In genomic region chr4:70901984-70902576, GRCh38 we compare ENCODE assay signal across 1 cellular context.
TF ChIP-seq lines count a peak whose summit lies in the region.

TSS of gene MOB1B (plus strand) at chr4:70902369. CDS start at chr4:70902537, 168 bp downstream.

TF ChIP-seq in K562, 482 proteins besides CTCF, POLR2A, EP300 and RAD21 (continued from another document and continues in another):
- TF ChIP-seq E2F1 (CRISPR knock-in tag; IDR thresholded peaks at IDR 0.05): no peak
- peak; percentile 48; the same call in 1 of the 2 replicates for TF ChIP-seq BCOR (IDR thresholded peaks at IDR 0.05)
- no peak for TF ChIP-seq ZNF217 (CRISPR knock-in tag; IDR thresholded peaks at IDR 0.05)
- no peak for TF ChIP-seq ZNF277 (CRISPR knock-in tag; IDR thresholded peaks at IDR 0.05; ENCODE audit: borderline replicate concordance)
- TF ChIP-seq ZBTB2 (IDR thresholded peaks at IDR 0.05): 0 out of 2 replicates have a peak, but pooled peaks have one; percentile 32
- no peak for TF ChIP-seq HMG20A (CRISPR knock-in tag; conservative IDR thresholded peaks at IDR 0.05)
- TF ChIP-seq CREBBP (IDR thresholded peaks at IDR 0.05; ENCODE audit: low read depth, low read length): no peak
- no peak for TF ChIP-seq RCOR1 (IDR thresholded peaks at IDR 0.05; ENCODE audit: borderline replicate concordance in 1 of 2, low read depth in 2 of 2, low read length in 2 of 2)
- TF ChIP-seq ESRRB (CRISPR knock-in tag; IDR thresholded peaks at IDR 0.05; ENCODE audit: borderline replicate concordance): no peak
- TF ChIP-seq RBM14 (IDR thresholded peaks at IDR 0.05; ENCODE audit: borderline replicate concordance, insufficient read depth, low read depth, low read length): no peak
- no peak for TF ChIP-seq XRCC3 (IDR thresholded peaks at IDR 0.05)
- TF ChIP-seq SOX6 (IDR thresholded peaks at IDR 0.05): no peak
- TF ChIP-seq ZNF197 (CRISPR knock-in tag; IDR thresholded peaks at IDR 0.05; ENCODE audit: low read depth): no peak
- TF ChIP-seq RREB1 (CRISPR knock-in tag; IDR thresholded peaks at IDR 0.05): no peak
- no peak for TF ChIP-seq CREB1 (IDR thresholded peaks at IDR 0.05)
- peak; percentile 25; the same call in 1 of the 2 replicates for TF ChIP-seq CREB1 (CRISPR knock-in tag; IDR thresholded peaks at IDR 0.05)
- no peak for TF ChIP-seq SRSF1 (IDR thresholded peaks at IDR 0.05; ENCODE audit: low read depth, low read length)
- TF ChIP-seq THRA (IDR thresholded peaks at IDR 0.05): no peak
- no peak for TF ChIP-seq FOXA3 (CRISPR knock-in tag; conservative IDR thresholded peaks at IDR 0.05 in 1 of 2, IDR thresholded peaks at IDR 0.05 in 1 of 2)
- no peak for TF ChIP-seq CBFA2T3 (IDR thresholded peaks at IDR 0.05)
- TF ChIP-seq PCBP1 (IDR thresholded peaks at IDR 0.05; ENCODE audit: low read depth, low read length, poor library complexity, severe bottlenecking): peak; percentile 51
- peak; percentile 41; the same call in 1 of the 2 replicates for TF ChIP-seq JUND (IDR thresholded peaks at IDR 0.05; ENCODE audit: borderline replicate concordance, low read depth, low read length)
- no peak for TF ChIP-seq JUND (tag; IDR thresholded peaks at IDR 0.05; ENCODE audit: borderline replicate concordance, low read depth, low read length)
- TF ChIP-seq TBL1XR1 (IDR thresholded peaks at IDR 0.05; ENCODE audit: low read length in 2 of 2): 0 out of 4 replicates have a peak, but pooled peaks of 1 of the 2 experiments have one; percentile 21
- no peak for TF ChIP-seq MYBL2 (IDR thresholded peaks at IDR 0.05; ENCODE audit: low read depth)
- no peak for TF ChIP-seq MYBL2 (CRISPR knock-in tag; IDR thresholded peaks at IDR 0.05; ENCODE audit: borderline replicate concordance)
- TF ChIP-seq SMAD4 (CRISPR knock-in tag; conservative IDR thresholded peaks at IDR 0.05): no peak
- no peak; the same call in 1 of the 2 replicates for TF ChIP-seq ZBTB33 (CRISPR knock-in tag; IDR thresholded peaks at IDR 0.05)
- no peak; the same call in 1 of the 2 replicates for TF ChIP-seq MBD2 (IDR thresholded peaks at IDR 0.05; ENCODE audit: borderline replicate concordance, low read depth)
- no peak for TF ChIP-seq CREB3L1 (IDR thresholded peaks at IDR 0.05; ENCODE audit: borderline replicate concordance, low read depth)
- TF ChIP-seq ARID3A (IDR thresholded peaks at IDR 0.05; ENCODE audit: borderline replicate concordance, low read depth, low read length): no peak
- no peak for TF ChIP-seq ID3 (CRISPR knock-in tag; IDR thresholded peaks at IDR 0.05)
- TF ChIP-seq ID3 (tag; IDR thresholded peaks at IDR 0.05): no peak
- TF ChIP-seq NR0B1 (IDR thresholded peaks at IDR 0.05; ENCODE audit: partially characterized antibody): no peak
- TF ChIP-seq ZKSCAN1 (IDR thresholded peaks at IDR 0.05; ENCODE audit: low read depth, low read length): no peak
- no peak for TF ChIP-seq ZKSCAN3 (CRISPR knock-in tag; IDR thresholded peaks at IDR 0.05)
- no peak for TF ChIP-seq USF1 (CRISPR knock-in tag; IDR thresholded peaks at IDR 0.05)
- no peak for TF ChIP-seq ZNF239 (CRISPR knock-in tag; IDR thresholded peaks at IDR 0.05)
- TF ChIP-seq CHD2 (IDR thresholded peaks at IDR 0.05; ENCODE audit: low read depth, low read length): peak; percentile 93
- no peak for TF ChIP-seq MCM3 (IDR thresholded peaks at IDR 0.05)
- TF ChIP-seq LCOR (CRISPR knock-in tag; IDR thresholded peaks at IDR 0.05): no peak
- TF ChIP-seq ZNF143 (CRISPR knock-in tag; IDR thresholded peaks at IDR 0.05): no peak
- TF ChIP-seq DACH1 (IDR thresholded peaks at IDR 0.05; ENCODE audit: partially characterized antibody): no peak
- TF ChIP-seq SNIP1 (IDR thresholded peaks at IDR 0.05; ENCODE audit: low read depth): no peak; the same call in 1 of the 2 replicates
